ENCODE assay signal across 8 cellular contexts in the genomic region with DNA sequence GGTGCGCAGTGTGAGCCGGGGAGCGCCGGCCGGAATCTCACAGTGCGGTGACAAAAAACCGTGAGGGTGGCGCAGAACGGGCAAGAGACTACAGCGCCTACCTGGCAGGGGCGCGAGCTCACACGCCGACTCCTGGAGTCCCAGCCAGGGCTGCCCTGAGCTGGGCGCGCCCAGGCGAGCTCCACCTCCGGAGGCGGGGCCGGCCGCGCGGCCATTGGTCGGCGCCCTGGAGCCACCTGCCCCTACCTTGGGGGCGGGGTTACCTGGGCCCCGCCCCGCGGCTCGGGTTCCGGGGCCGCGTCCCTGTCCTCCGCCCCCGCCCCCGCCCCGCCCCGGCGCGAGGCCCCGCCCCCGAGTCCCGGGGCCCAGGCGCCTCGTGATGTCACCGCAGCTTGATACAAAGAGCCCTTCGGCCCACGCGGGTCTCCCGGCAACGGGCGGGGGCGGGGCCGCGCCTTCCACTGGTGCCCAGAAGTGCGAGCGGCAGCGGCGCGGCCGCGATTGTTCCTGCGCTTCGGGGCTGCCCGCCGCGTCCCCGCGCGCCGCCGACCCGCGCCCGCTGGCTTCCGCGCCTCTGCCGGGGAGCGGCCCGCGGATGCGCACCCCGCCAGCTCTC.
DNase-seq lines count a peak whose midpoint lies in the region; ATAC-seq lines count a peak whose summit lies in the region.

No MANE protein-coding gene starts in this region.

- ATAC-seq in GM21825 (IDR thresholded peaks at IDR 0.05; ENCODE audit: unreplicated experiment), result peak; percentile 59

- DNase-seq in DMS53 (lab: John Stamatoyannopoulos, UW), result peak; percentile 96
- peak; percentile 95 for DNase-seq in LoVo (ENCODE audit: low spot score)
- peak; percentile 98 for DNase-seq in RPMI8226
- peak; percentile 100 for DNase-seq in activated gamma-delta T cell (lab: John Stamatoyannopoulos, UW)
- peak; percentile 91 for DNase-seq in globus pallidus (ENCODE audit: low spot score)
- peak; percentile 80 for DNase-seq in occipital lobe (lab: John Stamatoyannopoulos, UW)
- peak; percentile 83 for DNase-seq in superior temporal gyrus (ENCODE audit: extremely low spot score)

Comparison
In these comparisons a context has a peak if more than half of its experiments do, and no peak if none do; other contexts are left out.
1. Peak in every context shown above with its lines: DNase-seq and ATAC-seq.